In genomic region chr9:19408693-19409405, GRCh38 we compare ENCODE assay signal across 1 cellular context.
TF ChIP-seq lines count a peak whose summit lies in the region.

TSS of gene ACER2 (plus strand) at chr9:19409009. CDS start at chr9:19409085, 76 bp downstream.

TF ChIP-seq in HepG2, 621 proteins besides CTCF, POLR2A, EP300 and RAD21 (continued from another document):
- TF ChIP-seq KLF12 (CRISPR knock-in tag; IDR thresholded peaks at IDR 0.05; ENCODE audit: borderline replicate concordance), result peak; percentile 92
- TF ChIP-seq, protein P1, sequence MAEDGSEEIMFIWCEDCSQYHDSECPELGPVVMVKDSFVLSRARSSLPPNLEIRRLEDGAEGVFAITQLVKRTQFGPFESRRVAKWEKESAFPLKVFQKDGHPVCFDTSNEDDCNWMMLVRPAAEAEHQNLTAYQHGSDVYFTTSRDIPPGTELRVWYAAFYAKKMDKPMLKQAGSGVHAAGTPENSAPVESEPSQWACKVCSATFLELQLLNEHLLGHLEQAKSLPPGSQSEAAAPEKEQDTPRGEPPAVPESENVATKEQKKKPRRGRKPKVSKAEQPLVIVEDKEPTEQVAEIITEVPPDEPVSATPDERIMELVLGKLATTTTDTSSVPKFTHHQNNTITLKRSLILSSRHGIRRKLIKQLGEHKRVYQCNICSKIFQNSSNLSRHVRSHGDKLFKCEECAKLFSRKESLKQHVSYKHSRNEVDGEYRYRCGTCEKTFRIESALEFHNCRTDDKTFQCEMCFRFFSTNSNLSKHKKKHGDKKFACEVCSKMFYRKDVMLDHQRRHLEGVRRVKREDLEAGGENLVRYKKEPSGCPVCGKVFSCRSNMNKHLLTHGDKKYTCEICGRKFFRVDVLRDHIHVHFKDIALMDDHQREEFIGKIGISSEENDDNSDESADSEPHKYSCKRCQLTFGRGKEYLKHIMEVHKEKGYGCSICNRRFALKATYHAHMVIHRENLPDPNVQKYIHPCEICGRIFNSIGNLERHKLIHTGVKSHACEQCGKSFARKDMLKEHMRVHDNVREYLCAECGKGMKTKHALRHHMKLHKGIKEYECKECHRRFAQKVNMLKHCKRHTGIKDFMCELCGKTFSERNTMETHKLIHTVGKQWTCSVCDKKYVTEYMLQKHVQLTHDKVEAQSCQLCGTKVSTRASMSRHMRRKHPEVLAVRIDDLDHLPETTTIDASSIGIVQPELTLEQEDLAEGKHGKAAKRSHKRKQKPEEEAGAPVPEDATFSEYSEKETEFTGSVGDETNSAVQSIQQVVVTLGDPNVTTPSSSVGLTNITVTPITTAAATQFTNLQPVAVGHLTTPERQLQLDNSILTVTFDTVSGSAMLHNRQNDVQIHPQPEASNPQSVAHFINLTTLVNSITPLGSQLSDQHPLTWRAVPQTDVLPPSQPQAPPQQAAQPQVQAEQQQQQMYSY (CRISPR knock-in tag; IDR thresholded peaks at IDR 0.05), result peak; percentile 75
- TF ChIP-seq NFYC (CRISPR knock-in tag; IDR thresholded peaks at IDR 0.05), result 0 out of 2 replicates have a peak, but pooled peaks have one; percentile 27
- TF ChIP-seq ZNF329 (CRISPR knock-in tag; IDR thresholded peaks at IDR 0.05; ENCODE audit: low read depth), result no peak
- TF ChIP-seq, protein P2, sequence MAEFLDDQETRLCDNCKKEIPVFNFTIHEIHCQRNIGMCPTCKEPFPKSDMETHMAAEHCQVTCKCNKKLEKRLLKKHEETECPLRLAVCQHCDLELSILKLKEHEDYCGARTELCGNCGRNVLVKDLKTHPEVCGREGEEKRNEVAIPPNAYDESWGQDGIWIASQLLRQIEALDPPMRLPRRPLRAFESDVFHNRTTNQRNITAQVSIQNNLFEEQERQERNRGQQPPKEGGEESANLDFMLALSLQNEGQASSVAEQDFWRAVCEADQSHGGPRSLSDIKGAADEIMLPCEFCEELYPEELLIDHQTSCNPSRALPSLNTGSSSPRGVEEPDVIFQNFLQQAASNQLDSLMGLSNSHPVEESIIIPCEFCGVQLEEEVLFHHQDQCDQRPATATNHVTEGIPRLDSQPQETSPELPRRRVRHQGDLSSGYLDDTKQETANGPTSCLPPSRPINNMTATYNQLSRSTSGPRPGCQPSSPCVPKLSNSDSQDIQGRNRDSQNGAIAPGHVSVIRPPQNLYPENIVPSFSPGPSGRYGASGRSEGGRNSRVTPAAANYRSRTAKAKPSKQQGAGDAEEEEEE (CRISPR knock-in tag; IDR thresholded peaks at IDR 0.05; ENCODE audit: borderline replicate concordance), result no peak
- TF ChIP-seq, protein P3, sequence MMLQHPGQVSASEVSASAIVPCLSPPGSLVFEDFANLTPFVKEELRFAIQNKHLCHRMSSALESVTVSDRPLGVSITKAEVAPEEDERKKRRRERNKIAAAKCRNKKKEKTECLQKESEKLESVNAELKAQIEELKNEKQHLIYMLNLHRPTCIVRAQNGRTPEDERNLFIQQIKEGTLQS (CRISPR knock-in tag; IDR thresholded peaks at IDR 0.05), result no peak
- TF ChIP-seq, protein P4, sequence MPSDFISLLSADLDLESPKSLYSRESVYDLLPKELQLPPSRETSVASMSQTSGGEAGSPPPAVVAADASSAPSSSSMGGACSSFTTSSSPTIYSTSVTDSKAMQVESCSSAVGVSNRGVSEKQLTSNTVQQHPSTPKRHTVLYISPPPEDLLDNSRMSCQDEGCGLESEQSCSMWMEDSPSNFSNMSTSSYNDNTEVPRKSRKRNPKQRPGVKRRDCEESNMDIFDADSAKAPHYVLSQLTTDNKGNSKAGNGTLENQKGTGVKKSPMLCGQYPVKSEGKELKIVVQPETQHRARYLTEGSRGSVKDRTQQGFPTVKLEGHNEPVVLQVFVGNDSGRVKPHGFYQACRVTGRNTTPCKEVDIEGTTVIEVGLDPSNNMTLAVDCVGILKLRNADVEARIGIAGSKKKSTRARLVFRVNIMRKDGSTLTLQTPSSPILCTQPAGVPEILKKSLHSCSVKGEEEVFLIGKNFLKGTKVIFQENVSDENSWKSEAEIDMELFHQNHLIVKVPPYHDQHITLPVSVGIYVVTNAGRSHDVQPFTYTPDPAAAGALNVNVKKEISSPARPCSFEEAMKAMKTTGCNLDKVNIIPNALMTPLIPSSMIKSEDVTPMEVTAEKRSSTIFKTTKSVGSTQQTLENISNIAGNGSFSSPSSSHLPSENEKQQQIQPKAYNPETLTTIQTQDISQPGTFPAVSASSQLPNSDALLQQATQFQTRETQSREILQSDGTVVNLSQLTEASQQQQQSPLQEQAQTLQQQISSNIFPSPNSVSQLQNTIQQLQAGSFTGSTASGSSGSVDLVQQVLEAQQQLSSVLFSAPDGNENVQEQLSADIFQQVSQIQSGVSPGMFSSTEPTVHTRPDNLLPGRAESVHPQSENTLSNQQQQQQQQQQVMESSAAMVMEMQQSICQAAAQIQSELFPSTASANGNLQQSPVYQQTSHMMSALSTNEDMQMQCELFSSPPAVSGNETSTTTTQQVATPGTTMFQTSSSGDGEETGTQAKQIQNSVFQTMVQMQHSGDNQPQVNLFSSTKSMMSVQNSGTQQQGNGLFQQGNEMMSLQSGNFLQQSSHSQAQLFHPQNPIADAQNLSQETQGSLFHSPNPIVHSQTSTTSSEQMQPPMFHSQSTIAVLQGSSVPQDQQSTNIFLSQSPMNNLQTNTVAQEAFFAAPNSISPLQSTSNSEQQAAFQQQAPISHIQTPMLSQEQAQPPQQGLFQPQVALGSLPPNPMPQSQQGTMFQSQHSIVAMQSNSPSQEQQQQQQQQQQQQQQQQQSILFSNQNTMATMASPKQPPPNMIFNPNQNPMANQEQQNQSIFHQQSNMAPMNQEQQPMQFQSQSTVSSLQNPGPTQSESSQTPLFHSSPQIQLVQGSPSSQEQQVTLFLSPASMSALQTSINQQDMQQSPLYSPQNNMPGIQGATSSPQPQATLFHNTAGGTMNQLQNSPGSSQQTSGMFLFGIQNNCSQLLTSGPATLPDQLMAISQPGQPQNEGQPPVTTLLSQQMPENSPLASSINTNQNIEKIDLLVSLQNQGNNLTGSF (CRISPR knock-in tag; IDR thresholded peaks at IDR 0.05), result 0 out of 2 replicates have a peak, but pooled peaks have one; percentile 60
- TF ChIP-seq HMGXB3 (CRISPR knock-in tag; IDR thresholded peaks at IDR 0.05; ENCODE audit: borderline replicate concordance), result 0 out of 2 replicates have a peak, but pooled peaks have one; percentile 19
- TF ChIP-seq NFKBIZ (CRISPR knock-in tag; IDR thresholded peaks at IDR 0.05), result no peak
- TF ChIP-seq GABPB1 (CRISPR knock-in tag; IDR thresholded peaks at IDR 0.05), result peak; percentile 92
- TF ChIP-seq KLF6 (CRISPR knock-in tag; IDR thresholded peaks at IDR 0.05), result 0 out of 2 replicates have a peak, but pooled peaks have one; percentile 56
- TF ChIP-seq RFX1 (IDR thresholded peaks at IDR 0.05), result no peak
- TF ChIP-seq MLLT10 (CRISPR knock-in tag; IDR thresholded peaks at IDR 0.05), result no peak
- TF ChIP-seq POLR2G (IDR thresholded peaks at IDR 0.05; ENCODE audit: low read depth, low read length), result peak; percentile 81
- 0 out of 2 replicates have a peak, but pooled peaks have one; percentile 53 for TF ChIP-seq ZNF766 (CRISPR knock-in tag; IDR thresholded peaks at IDR 0.05; ENCODE audit: borderline replicate concordance)
- peak; percentile 83 for TF ChIP-seq MXI1 (IDR thresholded peaks at IDR 0.05; ENCODE audit: borderline replicate concordance, low read depth, low read length)
- TF ChIP-seq, protein P5, sequence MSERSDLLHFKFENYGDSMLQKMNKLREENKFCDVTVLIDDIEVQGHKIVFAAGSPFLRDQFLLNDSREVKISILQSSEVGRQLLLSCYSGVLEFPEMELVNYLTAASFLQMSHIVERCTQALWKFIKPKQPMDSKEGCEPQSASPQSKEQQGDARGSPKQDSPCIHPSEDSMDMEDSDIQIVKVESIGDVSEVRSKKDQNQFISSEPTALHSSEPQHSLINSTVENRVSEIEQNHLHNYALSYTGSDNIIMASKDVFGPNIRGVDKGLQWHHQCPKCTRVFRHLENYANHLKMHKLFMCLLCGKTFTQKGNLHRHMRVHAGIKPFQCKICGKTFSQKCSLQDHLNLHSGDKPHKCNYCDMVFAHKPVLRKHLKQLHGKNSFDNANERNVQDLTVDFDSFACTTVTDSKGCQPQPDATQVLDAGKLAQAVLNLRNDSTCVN (CRISPR knock-in tag; IDR thresholded peaks at IDR 0.05; ENCODE audit: borderline replicate concordance), result 0 out of 2 replicates have a peak, but pooled peaks have one; percentile 57
- TF ChIP-seq FOXK1 (CRISPR knock-in tag; IDR thresholded peaks at IDR 0.05; ENCODE audit: borderline replicate concordance, low read depth), result no peak
- TF ChIP-seq MIER3 (CRISPR knock-in tag; IDR thresholded peaks at IDR 0.05; ENCODE audit: borderline replicate concordance), result peak; percentile 63; the same call in 1 of the 2 replicates
- TF ChIP-seq ISL2 (CRISPR knock-in tag; IDR thresholded peaks at IDR 0.05), result peak; percentile 67
